Comparison of ENCODE assay signal across 1 cellular context in genomic region chr9:124032247-124032646, GRCh38.
TF ChIP-seq lines count a peak whose summit lies in the region.

No MANE protein-coding gene starts in this region.

TF ChIP-seq in IMR-90, 13 proteins besides CTCF, POLR2A, EP300 and RAD21 (continued from another document):
- TF ChIP-seq MAZ (IDR thresholded peaks at IDR 0.05; ENCODE audit: borderline replicate concordance, low read depth, low read length) (no peak), BHLHE40 (IDR thresholded peaks at IDR 0.05; ENCODE audit: low read depth, low read length) (no peak), MXI1 (IDR thresholded peaks at IDR 0.05; ENCODE audit: borderline replicate concordance, low read depth, low read length) (no peak), MAFK (IDR thresholded peaks at IDR 0.05; ENCODE audit: low read depth, low read length) (no peak), USF2 (IDR thresholded peaks at IDR 0.05; ENCODE audit: low read depth, low read length) (no peak)
